Comparison of ENCODE assay signal across 16 cellular contexts in the genomic region with DNA sequence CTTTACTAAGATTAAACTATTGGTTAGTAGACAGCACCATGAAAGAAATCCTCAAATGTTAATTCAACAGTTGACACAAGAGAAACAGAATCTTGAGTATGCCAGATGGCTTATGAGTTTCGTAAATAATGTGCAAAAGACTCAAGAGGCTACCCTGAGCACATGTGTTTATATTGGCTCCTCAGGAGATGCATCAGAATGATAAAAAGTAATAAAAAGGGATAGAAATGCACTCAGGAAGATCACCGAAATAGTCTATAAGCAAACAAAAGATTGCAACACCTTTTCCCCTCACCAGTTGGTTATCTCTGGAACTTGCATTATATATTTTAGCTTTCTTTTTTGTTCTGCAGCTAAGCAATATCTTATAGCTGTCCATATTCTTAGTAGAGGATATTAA.
A peak's percentile ranks its signal among the peaks of the same experiment; 100 is the strongest.
DNase-seq lines count a peak whose midpoint lies in the region; ATAC-seq and TF ChIP-seq lines count a peak whose summit lies in the region.
"Had no signal": no experiment of that assay in that cellular context is flagged by ENCODE, and none has a peak within 500 bp of the region (broad histone marks: within the 10 kb centered on the region; RNA-seq: fewer than 3 reads in every experiment).

No MANE protein-coding gene starts in this region.

- peaks cover 9% of the 10 kb centered on the region for H3K4me1 ChIP-seq in osteoblast (ENCODE audit: insufficient read depth, low read length)

- H3K36me3 ChIP-seq in osteoblast (ENCODE audit: insufficient read depth, low read length), result no peaks in the 10 kb centered on the region

- no peaks in the 10 kb centered on the region for H3K27me3 ChIP-seq in osteoblast (ENCODE audit: insufficient read depth, low read length)

- no peak overlapping the region for H2AFZ ChIP-seq in osteoblast (ENCODE audit: low read length)
- H2AFZ ChIP-seq: PC-9 had no signal

- no peak overlapping the region for H3K4me3 ChIP-seq in osteoblast (ENCODE audit: insufficient read depth, low read length)
- H3K4me3 ChIP-seq: PC-9 had no signal

- peaks cover 29% of the 10 kb centered on the region for H3K79me2 ChIP-seq in osteoblast (ENCODE audit: insufficient read depth, low read length)

- TF ChIP-seq CTCF in osteoblast (IDR thresholded peaks at IDR 0.05; ENCODE audit: extremely low read depth, low read depth, low read length), result no peak

- no peak overlapping the region for H3K27ac ChIP-seq in osteoblast (ENCODE audit: low read depth, low read length)
- H3K27ac ChIP-seq: 22Rv1, PC-9 had no signal

- H3K9me3 ChIP-seq in osteoblast (ENCODE audit: low read depth, low read length), result no peaks in the 10 kb centered on the region

- H4K20me1 ChIP-seq in osteoblast (ENCODE audit: insufficient read depth, low read length), result no peaks in the 10 kb centered on the region

- ATAC-seq in HG02642 (IDR thresholded peaks at IDR 0.05; ENCODE audit: poor library complexity, unreplicated experiment) (no peak), GM18867 (IDR thresholded peaks at IDR 0.05; ENCODE audit: unreplicated experiment) (no peak)

- DNase-seq in DMS53 (lab: John Stamatoyannopoulos, UW) (peak; percentile 2), DMS53 treated with DMSO at 0.1 percent for 48 hours (lab: John Stamatoyannopoulos, UW; ENCODE audit: unreplicated experiment) (no peak), NCI-H2171 treated with DMSO at 0.1 percent for 48 hours (lab: John Stamatoyannopoulos, UW) (peak; percentile 35), fibroblast of gingiva (ENCODE audit: low read depth) (peak; percentile 43), osteoblast (ENCODE audit: insufficient read length, low spot score, missing footprints) (no peak), T-helper 1 cell (no peak)
- DNase-seq: CD4-positive, CD25-positive, alpha-beta regulatory T cell; EL; Kasumi-1; NCI-H1417; NCI-H2029 treated with DMSO at 0.1 percent for 48 hours; NCI-H748 treated with DMSO at 0.1 percent for 48 hours; PC-9 had no signal

- H3K4me2 ChIP-seq in osteoblast (ENCODE audit: insufficient read depth, low read length), result peak overlapping the region; percentile 66
- H3K4me2 ChIP-seq: PC-9 had no signal

Comparison
In these comparisons a context has a peak if more than half of its experiments do, and no peak if none do; other contexts are left out.
1. DNase-seq: peak in DMS53 (single experiment), NCI-H2171 treated with DMSO at 0.1 percent for 48 hours (single experiment) and fibroblast of gingiva (single experiment); none in DMS53 treated with DMSO at 0.1 percent for 48 hours (single experiment), osteoblast (single experiment) and T-helper 1 cell (0 of 5).